Comparison of ENCODE assay signal across 25 cellular contexts in genomic region chr14:23125933-23126524, GRCh38. TPM values are rescaled to one million over a fixed set of nuclear protein-coding genes. Genes with fewer than 3 reads are reported as not detected.
DNase-seq lines count a peak whose midpoint lies in the region; ATAC-seq and TF ChIP-seq lines count a peak whose summit lies in the region.
"Had no signal": no experiment of that assay in that cellular context is flagged by ENCODE, and none has a peak within 500 bp of the region (broad histone marks: within the 10 kb centered on the region; RNA-seq: fewer than 3 reads in every experiment).

No MANE protein-coding gene starts in this region.

- ATAC-seq in Right ventricle myocardium inferior = peak; percentile 32
- no peak for ATAC-seq in right cardiac atrium
- ATAC-seq in GM19351 (IDR thresholded peaks at IDR 0.05; ENCODE audit: unreplicated experiment) = no peak
- ATAC-seq: activated CD4-positive, CD25-positive, alpha-beta regulatory T cell treated with anti-CD3 and anti-CD28 coated beads, Interleukin-2, amount 50 U/mL, for 24 hours had no signal

- H3K27ac ChIP-seq in right cardiac atrium (ENCODE audit: low read length) (no peak overlapping the region), neural progenitor cell (no peak overlapping the region), uterus (peak overlapping the region; percentile 56 to 67)
- no peak overlapping the region for H3K27ac ChIP-seq in CD8-positive, alpha-beta memory T cell (ENCODE audit: low read depth, low read length)
- H3K27ac ChIP-seq: BLaER1 treated with 17β-estradiol and CSF1 and Interleukin-3, amounts not matched to agents 10 nM and 100 nM; sigmoid colon had no signal

- no peak overlapping the region for H3K4me2 ChIP-seq in neural progenitor cell
- H3K4me2 ChIP-seq: BLaER1 treated with 17β-estradiol and CSF1 and Interleukin-3, amounts not matched to agents 10 nM and 100 nM had no signal

- H3K27ac Mint-ChIP-seq in dendritic cell treated with granulocyte-macrophage colony-stimulating factor and Interleukin-4, amounts not matched to agents 40 ng/mL and 50 ng/mL, for 4 days = peak overlapping the region; percentile 12
- H3K27ac Mint-ChIP-seq in neural progenitor cell = peak overlapping the region; percentile 80
- peak overlapping the region in 1 of 8 donors; percentile 24 for H3K27ac Mint-ChIP-seq in CD8-positive, alpha-beta memory T cell
- H3K27ac Mint-ChIP-seq: activated CD4-positive, alpha-beta memory T cell treated with anti-CD3 and anti-CD28 coated beads for 36 hours; activated T-helper 2 cell treated with anti-CD3 and anti-CD28 coated beads, Interferon-gamma antibody, Interleukin-2, Interleukin-4, amounts not matched to agents 10 μg/mL and 5 μg/mL and 100 μg/mL, durations not matched to agents 14 hours and 24 hours and 36 hours; T-helper 1 cell treated with Interleukin-12 subunit alpha and Interleukin-12 subunit beta and Interleukin-4 antibody, amounts not matched to agents 30 μg/mL and 1 μg/mL, for 36 hours had no signal

- H2AFZ ChIP-seq in neural progenitor cell (replicated peaks) = no peak overlapping the region

- no peak overlapping the region for H3K4me3 Mint-ChIP-seq in dendritic cell treated with granulocyte-macrophage colony-stimulating factor and Interleukin-4, amounts not matched to agents 40 ng/mL and 50 ng/mL, for 4 days
- peak overlapping the region; percentile 57 for H3K4me3 Mint-ChIP-seq in neural progenitor cell
- H3K4me3 Mint-ChIP-seq in CD8-positive, alpha-beta memory T cell = no peak overlapping the region
- H3K4me3 Mint-ChIP-seq: activated CD4-positive, alpha-beta memory T cell treated with anti-CD3 and anti-CD28 coated beads for 36 hours; central memory CD8-positive, alpha-beta T cell; T-helper 1 cell treated with Interleukin-12 subunit alpha and Interleukin-12 subunit beta and Interleukin-4 antibody, amounts not matched to agents 30 μg/mL and 1 μg/mL, for 36 hours had no signal

- H3K27me3 Mint-ChIP-seq in dendritic cell treated with granulocyte-macrophage colony-stimulating factor and Interleukin-4, amounts not matched to agents 40 ng/mL and 50 ng/mL, for 4 days = no peaks in the 10 kb centered on the region
- H3K27me3 Mint-ChIP-seq in neural progenitor cell (ENCODE audit: insufficient read depth, low read depth) = no peaks in the 10 kb centered on the region
- H3K27me3 Mint-ChIP-seq in CD8-positive, alpha-beta memory T cell = peaks cover 9 to 12% of the 10 kb centered on the region in 2 donors

- H3K36me3 Mint-ChIP-seq in dendritic cell treated with granulocyte-macrophage colony-stimulating factor and Interleukin-4, amounts not matched to agents 40 ng/mL and 50 ng/mL, for 4 days (ENCODE audit: low read depth) = peaks cover 65% of the 10 kb centered on the region
- H3K36me3 Mint-ChIP-seq in neural progenitor cell = peaks cover 20% of the 10 kb centered on the region
- H3K36me3 Mint-ChIP-seq in CD8-positive, alpha-beta memory T cell = no peaks in the 10 kb centered on the region
- H3K36me3 Mint-ChIP-seq: activated CD4-positive, alpha-beta memory T cell treated with anti-CD3 and anti-CD28 coated beads for 36 hours had no signal

- POLR2A ChIA-PET in CD8-positive, alpha-beta memory T cell (lab: Charles Lee) = no interaction called here

- intact Hi-C loops in Right ventricle myocardium inferior (cut with DNase I) = no loop called here
- intact Hi-C loops in right cardiac atrium (cut with DNase I) = loop anchor here in 1 of 4 donors (10.0 kb wide), 1 partner anchor 169 kb away; no protein-coding TSS in a partner anchor
- intact Hi-C loops in dendritic cell treated with granulocyte-macrophage colony-stimulating factor and Interleukin-4, amounts not matched to agents 40 ng/mL and 50 ng/mL, for 4 days (cut with micrococcal nuclease) = no loop called here
- intact Hi-C loops in uterus (cut with DNase I; ENCODE audit: low total_unique reads) = no loop called here

- no peaks in the 10 kb centered on the region for H3K36me3 ChIP-seq in neural progenitor cell
- no peaks in the 10 kb centered on the region for H3K36me3 ChIP-seq in uterus
- H3K36me3 ChIP-seq in CD8-positive, alpha-beta memory T cell (ENCODE audit: insufficient read depth, low read length) = no peaks in the 10 kb centered on the region

- peaks cover 69% of the 10 kb centered on the region for H3K4me1 Mint-ChIP-seq in dendritic cell treated with granulocyte-macrophage colony-stimulating factor and Interleukin-4, amounts not matched to agents 40 ng/mL and 50 ng/mL, for 4 days (ENCODE audit: low read depth)
- peaks cover 33% of the 10 kb centered on the region for H3K4me1 Mint-ChIP-seq in neural progenitor cell
- peaks cover 6 to 13% (median 7%) of the 10 kb centered on the region in 3 donors for H3K4me1 Mint-ChIP-seq in CD8-positive, alpha-beta memory T cell

- TF ChIP-seq POLR2A in uterus (IDR thresholded peaks at IDR 0.05) = no peak

- H3K9me3 Mint-ChIP-seq in dendritic cell treated with granulocyte-macrophage colony-stimulating factor and Interleukin-4, amounts not matched to agents 40 ng/mL and 50 ng/mL, for 4 days = no peaks in the 10 kb centered on the region
- peaks cover 2% of the 10 kb centered on the region for H3K9me3 Mint-ChIP-seq in neural progenitor cell
- H3K9me3 Mint-ChIP-seq in CD8-positive, alpha-beta memory T cell = no peaks in the 10 kb centered on the region
- H3K9me3 Mint-ChIP-seq: activated CD4-positive, alpha-beta memory T cell treated with anti-CD3 and anti-CD28 coated beads for 36 hours; activated T-helper 2 cell treated with anti-CD3 and anti-CD28 coated beads, Interferon-gamma antibody, Interleukin-2, Interleukin-4, amounts not matched to agents 10 μg/mL and 5 μg/mL and 100 μg/mL, durations not matched to agents 14 hours and 24 hours and 36 hours; central memory CD8-positive, alpha-beta T cell; T-helper 1 cell treated with Interleukin-12 subunit alpha and Interleukin-12 subunit beta and Interleukin-4 antibody, amounts not matched to agents 30 μg/mL and 1 μg/mL, for 36 hours had no signal

- H3K4me1 ChIP-seq in right cardiac atrium (ENCODE audit: control insufficient read depth, insufficient read depth, low read length) (peaks cover 3% of the 10 kb centered on the region), neural progenitor cell (peaks cover 9% of the 10 kb centered on the region), uterus (peaks cover 0 to 7% of the 10 kb centered on the region in 2 donors)
- H3K4me1 ChIP-seq in CD8-positive, alpha-beta memory T cell (ENCODE audit: insufficient read depth, low read length) = peaks cover 8% of the 10 kb centered on the region

- H3K9ac ChIP-seq in neural progenitor cell = no peak overlapping the region
- H3K9ac ChIP-seq: BLaER1 treated with 17β-estradiol and CSF1 and Interleukin-3, amounts not matched to agents 10 nM and 100 nM had no signal

- no peaks in the 10 kb centered on the region for H3K79me2 ChIP-seq in neural progenitor cell (ENCODE audit: low read depth)

- peaks cover 18% of the 10 kb centered on the region for H3F3A ChIP-seq in neural progenitor cell (ENCODE audit: low read depth)

- no peak overlapping the region for H3K4me3 ChIP-seq in right cardiac atrium (ENCODE audit: low read length)
- no peak overlapping the region for H3K4me3 ChIP-seq in neural progenitor cell
- H3K4me3 ChIP-seq in uterus = no peak overlapping the region
- no peak overlapping the region for H3K4me3 ChIP-seq in CD8-positive, alpha-beta memory T cell (ENCODE audit: low read length)
- H3K4me3 ChIP-seq: BLaER1 treated with 17β-estradiol and CSF1 and Interleukin-3, amounts not matched to agents 10 nM and 100 nM; sigmoid colon had no signal

- H4K20me1 ChIP-seq in neural progenitor cell (ENCODE audit: low read depth) = no peaks in the 10 kb centered on the region
- H4K20me1 ChIP-seq: BLaER1 treated with 17β-estradiol and CSF1 and Interleukin-3, amounts not matched to agents 10 nM and 100 nM had no signal

- CTCF ChIA-PET in CD8-positive, alpha-beta memory T cell (lab: Charles Lee) = no interaction called here

- no peak for DNase-seq in Right ventricle myocardium inferior (ENCODE audit: missing footprints)
- no peak for DNase-seq in right cardiac atrium
- no peak for DNase-seq in neural progenitor cell (ENCODE audit: low spot score)
- peak in 1 of 2 donors; percentile 54 for DNase-seq in uterus
- DNase-seq in CD8-positive, alpha-beta memory T cell = no peak
- DNase-seq: activated CD4-positive, alpha-beta memory T cell treated with anti-CD3 and anti-CD28 coated beads for 36 hours; COR-L47; dermis blood vessel endothelial cell; DMS79; GDM1; IMR-90; kidney; NCI-H526; sigmoid colon; stimulated activated naive CD4-positive, alpha-beta T cell had no signal

- no peaks in the 10 kb centered on the region for H3K9me3 ChIP-seq in right cardiac atrium (ENCODE audit: control insufficient read depth, low read length)
- no peaks in the 10 kb centered on the region for H3K9me3 ChIP-seq in neural progenitor cell (ENCODE audit: low read depth)
- no peaks in the 10 kb centered on the region for H3K9me3 ChIP-seq in uterus
- H3K9me3 ChIP-seq in CD8-positive, alpha-beta memory T cell (ENCODE audit: low read length) = no peaks in the 10 kb centered on the region
- H3K9me3 ChIP-seq: sigmoid colon had no signal

- 58% methylated on average over 9 of the region's 9 CpGs for WGBS in right cardiac atrium

- TF ChIP-seq CTCF in neural progenitor cell (IDR thresholded peaks at IDR 0.05) (no peak), uterus (IDR thresholded peaks at IDR 0.05) (no peak)

- H3K27me3 ChIP-seq in right cardiac atrium (ENCODE audit: control insufficient read depth, insufficient read depth) (no peaks in the 10 kb centered on the region), neural progenitor cell (no peaks in the 10 kb centered on the region), uterus (no peaks in the 10 kb centered on the region)
- no peaks in the 10 kb centered on the region for H3K27me3 ChIP-seq in CD8-positive, alpha-beta memory T cell (ENCODE audit: insufficient read depth, low read length, poor library complexity, severe bottlenecking)
- H3K27me3 ChIP-seq: BLaER1 treated with 17β-estradiol and CSF1 and Interleukin-3, amounts not matched to agents 10 nM and 100 nM had no signal

RNA-seq across cellular contexts. Expression of gene CEBPE, which starts 7.0 kb away (rescaled TPM):
- not detected for total RNA-seq in Right ventricle myocardium inferior
- not detected for total RNA-seq in right cardiac atrium
- polyA plus RNA-seq in right cardiac atrium = not detected
- not detected in 2 replicates for total RNA-seq in neural progenitor cell (ENCODE audit: low replicate concordance)
- not detected for total RNA-seq in uterus
- total RNA-seq in CD8-positive, alpha-beta memory T cell = under 1 TPM; 0.16 to 0.22 TPM
- not detected for polyA plus RNA-seq in CD8-positive, alpha-beta memory T cell
- total RNA-seq: activated T-helper 2 cell treated with anti-CD3 and anti-CD28 coated beads, Interferon-gamma antibody, Interleukin-2, Interleukin-4, amounts not matched to agents 10 μg/mL and 5 μg/mL and 100 μg/mL, durations not matched to agents 14 hours and 24 hours and 36 hours; dermis blood vessel endothelial cell; glomerular endothelial cell; IMR-90; kidney; temporal lobe had no signal
- polyA plus RNA-seq: neural cell had no signal

RNA-seq across cellular contexts. Expression of gene CIROP, which starts 21.2 kb away (rescaled TPM):
- total RNA-seq in Right ventricle myocardium inferior = not detected
- total RNA-seq in right cardiac atrium = not detected
- not detected for polyA plus RNA-seq in right cardiac atrium
- total RNA-seq in neural progenitor cell (ENCODE audit: low replicate concordance) = 0.06 TPM in 1 of 2 replicates, not detected in the other
- total RNA-seq in uterus = not detected
- not detected for total RNA-seq in CD8-positive, alpha-beta memory T cell
- not detected for polyA plus RNA-seq in CD8-positive, alpha-beta memory T cell
- total RNA-seq: activated CD4-positive, alpha-beta memory T cell treated with anti-CD3 and anti-CD28 coated beads for 36 hours; activated T-helper 2 cell treated with anti-CD3 and anti-CD28 coated beads, Interferon-gamma antibody, Interleukin-2, Interleukin-4, amounts not matched to agents 10 μg/mL and 5 μg/mL and 100 μg/mL, durations not matched to agents 14 hours and 24 hours and 36 hours; dermis blood vessel endothelial cell; glomerular endothelial cell; kidney; temporal lobe had no signal
- polyA plus RNA-seq: neural cell, sigmoid colon had no signal

RNA-seq across cellular contexts. Expression of gene C14orf119, which starts 30.7 kb away (rescaled TPM):
- 22.4 TPM for total RNA-seq in Right ventricle myocardium inferior
- 10 to 100 TPM; 30.2 to 43.9 (median 41.2) TPM for total RNA-seq in right cardiac atrium
- polyA plus RNA-seq in right cardiac atrium = 27.3 TPM
- 32.0 and 37.5 TPM in 2 replicates for total RNA-seq in neural progenitor cell (ENCODE audit: low replicate concordance)
- total RNA-seq in uterus = 10 to 100 TPM; 12.3 to 41.6 (median 26.7) TPM
- total RNA-seq in CD8-positive, alpha-beta memory T cell = 10 to 100 TPM; 52.5 to 55.6 TPM
- 112 TPM for polyA plus RNA-seq in CD8-positive, alpha-beta memory T cell

RNA-seq across cellular contexts. Expression of gene ACIN1, which starts 31.1 kb away (rescaled TPM):
- total RNA-seq in Right ventricle myocardium inferior (73.9 TPM), right cardiac atrium (10 to 100 TPM; 78.9 to 87.8 (median 84.8) TPM), neural progenitor cell (ENCODE audit: low replicate concordance) (184 and 215 TPM in 2 replicates), uterus (100 to 1,000 TPM in 2 of 4 donors, 10 to 100 TPM in 2; 52.3 to 194 (median 77.1) TPM)
- polyA plus RNA-seq in right cardiac atrium = 67.1 TPM
- 100 to 1,000 TPM; 195 to 198 TPM for total RNA-seq in CD8-positive, alpha-beta memory T cell
- polyA plus RNA-seq in CD8-positive, alpha-beta memory T cell = 15.1 TPM

RNA-seq across cellular contexts. Expression of gene SLC7A8, which starts 57.4 kb away (rescaled TPM):
- total RNA-seq in Right ventricle myocardium inferior (11.5 TPM), right cardiac atrium (10 to 100 TPM in 2 of 4 donors, 1 to 10 TPM in 2; 6.9 to 11.7 (median 10.1) TPM), neural progenitor cell (ENCODE audit: low replicate concordance) (56.5 and 83.7 TPM in 2 replicates), uterus (100 to 1,000 TPM in 1 of 4 donors, 10 to 100 TPM in 3; 15.9 to 152 (median 49.3) TPM)
- polyA plus RNA-seq in right cardiac atrium = 7.8 TPM
- total RNA-seq in CD8-positive, alpha-beta memory T cell = 1 to 10 TPM; 1.4 to 2.5 TPM
- 0.51 TPM for polyA plus RNA-seq in CD8-positive, alpha-beta memory T cell
- total RNA-seq: dermis blood vessel endothelial cell, IMR-90 had no signal

Comparison
In these comparisons a context has a peak if more than half of its experiments do, and no peak if none do; other contexts are left out.
1. H3K27ac ChIP-seq: peak in uterus (2 of 2); none in right cardiac atrium (single experiment), neural progenitor cell (single experiment) and CD8-positive, alpha-beta memory T cell (single experiment).